ENCODE assay signal across 9 cellular contexts in genomic region chr13:114118086-114118762, GRCh38. TPM values are rescaled to one million over a fixed set of nuclear protein-coding genes. Genes with fewer than 3 reads are reported as not detected.
DNase-seq lines count a peak whose midpoint lies in the region; ATAC-seq and TF ChIP-seq lines count a peak whose summit lies in the region.
"Had no signal": no experiment of that assay in that cellular context is flagged by ENCODE, and none has a peak within 500 bp of the region (broad histone marks: within the 10 kb centered on the region; RNA-seq: fewer than 3 reads in every experiment).

No MANE protein-coding gene starts in this region.

- H3K79me2 ChIP-seq in smooth muscle cell (ENCODE audit: low read depth) = peaks cover 48% of the 10 kb centered on the region

- H3K4me1 ChIP-seq in iPS-18a (ENCODE audit: control insufficient read depth, low read depth, low read length) (peaks cover 13% of the 10 kb centered on the region), smooth muscle cell (ENCODE audit: low read depth) (peaks cover 15% of the 10 kb centered on the region), testis (peaks cover 7% of the 10 kb centered on the region)

- TF ChIP-seq CTCF in smooth muscle cell (IDR thresholded peaks at IDR 0.05; ENCODE audit: borderline replicate concordance, insufficient read depth, poor library complexity, severe bottlenecking) = no peak
- no peak for TF ChIP-seq CTCF in testis (IDR thresholded peaks at IDR 0.05)

- no peak for DNase-seq in T-cell
- no peak for DNase-seq in smooth muscle cell (lab: John Stamatoyannopoulos, UW; ENCODE audit: unreplicated experiment)
- no peak for DNase-seq in activated CD4-positive, alpha-beta T cell treated with anti-CD3 and anti-CD28 coated beads, Interleukin-2, amount 50 U/mL, for 48 hours
- DNase-seq in testis = no peak

- peak; percentile 6 for ATAC-seq in GM19463 (IDR thresholded peaks at IDR 0.05; ENCODE audit: unreplicated experiment)
- peak in 1 of 4 experiments; percentile 17 for ATAC-seq in T-cell (replicated peaks in 1 of 4)
- ATAC-seq in GM21515 (IDR thresholded peaks at IDR 0.05; ENCODE audit: unreplicated experiment) = no peak
- ATAC-seq in HG03097 (IDR thresholded peaks at IDR 0.05; ENCODE audit: low FRiP score, unreplicated experiment) = no peak

- H3K4me3 ChIP-seq in iPS-18a (ENCODE audit: low read length) (no peak overlapping the region), smooth muscle cell (no peak overlapping the region), testis (no peak overlapping the region)

- H3K36me3 ChIP-seq in iPS-18a (ENCODE audit: control insufficient read depth, low read depth, low read length) = no peaks in the 10 kb centered on the region
- no peaks in the 10 kb centered on the region for H3K36me3 ChIP-seq in smooth muscle cell (ENCODE audit: low read depth)
- no peaks in the 10 kb centered on the region for H3K36me3 ChIP-seq in testis (ENCODE audit: low read depth, missing control alignments)

- CTCF ChIA-PET in T-cell (lab: Charles Lee) = interaction anchor here in 1 of 2 donors (0.9 to 1.0 kb wide), 2 partner anchors 7 to 162 kb away, joined by 3 to 4 read pairs; no protein-coding TSS in a partner anchor

- peaks cover 64 to 78% (median 76%) of the 10 kb centered on the region in 3 donors for H3K4me1 Mint-ChIP-seq in T-cell

- peak overlapping the region; percentile 80 to 87 for H3K27ac Mint-ChIP-seq in T-cell

- no peaks in the 10 kb centered on the region for H3K27me3 Mint-ChIP-seq in T-cell

- no peaks in the 10 kb centered on the region for H3K9me3 Mint-ChIP-seq in T-cell

- peaks cover 28% of the 10 kb centered on the region for H3K36me3 Mint-ChIP-seq in T-cell

- TF ChIP-seq POLR2A in testis (IDR thresholded peaks at IDR 0.05) = no peak

- H3K9ac ChIP-seq in iPS-18a (ENCODE audit: low read length) = peak overlapping the region; percentile 33
- peak overlapping the region; percentile 70 for H3K9ac ChIP-seq in smooth muscle cell (ENCODE audit: low read depth)

- H3K27me3 ChIP-seq in iPS-18a (ENCODE audit: control insufficient read depth, insufficient read depth, low read length) (no peaks in the 10 kb centered on the region), smooth muscle cell (ENCODE audit: low read depth) (no peaks in the 10 kb centered on the region), testis (no peaks in the 10 kb centered on the region)
- H3K27me3 ChIP-seq: foreskin keratinocyte had no signal

- H3K4me2 ChIP-seq in smooth muscle cell = peak overlapping the region; percentile 79

- H3K4me3 Mint-ChIP-seq in T-cell = peak overlapping the region; percentile 17 to 76 (median 71)

- peaks cover 26% of the 10 kb centered on the region for H4K20me1 ChIP-seq in smooth muscle cell (ENCODE audit: low read depth)

- H2AFZ ChIP-seq in smooth muscle cell (ENCODE audit: low read depth) = no peak overlapping the region

- H3K9me3 ChIP-seq in iPS-18a (ENCODE audit: control insufficient read depth, low read depth, low read length) = no peaks in the 10 kb centered on the region
- H3K9me3 ChIP-seq in smooth muscle cell (replicated peaks; ENCODE audit: low read depth) = no peaks in the 10 kb centered on the region
- no peaks in the 10 kb centered on the region for H3K9me3 ChIP-seq in testis

- H3K27ac ChIP-seq in iPS-18a (ENCODE audit: low read length) (no peak overlapping the region), smooth muscle cell (ENCODE audit: low read depth) (peak overlapping the region; percentile 93), testis (no peak overlapping the region)
- H3K27ac ChIP-seq: foreskin keratinocyte had no signal

- peaks cover 13% of the 10 kb centered on the region for H3F3A ChIP-seq in smooth muscle cell (ENCODE audit: low read depth)

- intact Hi-C loops in testis (cut with DNase I; ENCODE audit: low total_unique reads) = no loop called here

- 34% methylated on average over 11 of the region's 11 CpGs for WGBS in smooth muscle cell (ENCODE audit: low lambda C conversion rate)
- WGBS in testis, 2 donors = 48 to 76% methylated on average over 10 to 11 of the region's 11 CpGs

- POLR2A ChIA-PET in T-cell (lab: Charles Lee) = no interaction called here

RNA-seq across cellular contexts. Expression of gene RASA3, which starts 14.2 kb away (rescaled TPM):
- 100 to 1,000 TPM; 223 to 267 (median 238) TPM for total RNA-seq in T-cell
- 21.3 and 23.4 TPM in 2 replicates for total RNA-seq in smooth muscle cell
- 24.4 and 26.8 TPM in 2 replicates for polyA plus RNA-seq in smooth muscle cell
- 10 to 100 TPM; 16.4 to 21.6 TPM for total RNA-seq in testis
- polyA plus RNA-seq in testis (ENCODE audit: insufficient read depth, low read depth, low replicate concordance) = 13.2 TPM
